40 cellular contexts compared by ENCODE assay signal in genomic region chr20:871948-872347, GRCh38. TPM values are rescaled to one million over a fixed set of nuclear protein-coding genes. Genes with fewer than 3 reads are reported as not detected.
"Had no signal": no experiment of that assay in that cellular context is flagged by ENCODE, and none has a peak within 500 bp of the region (broad histone marks: within the 10 kb centered on the region; RNA-seq: fewer than 3 reads in every experiment).

No MANE protein-coding gene starts in this region.

- ATAC-seq: activated naive CD4-positive, alpha-beta T cell treated with anti-CD3 and anti-CD28 coated beads, Interleukin-2, amount 50 U/mL, for 72 hours; activated naive CD8-positive, alpha-beta T cell treated with anti-CD3 and anti-CD28 coated beads, Interleukin-2, amount 50 U/mL, for 24 hours; activated T-cell treated with anti-CD3 and anti-CD28 coated beads, Interleukin-2, amount 50 U/mL, for 4 hours; activated T-cell treated with anti-CD3 and anti-CD28 coated beads, Interleukin-2, amount 50 U/mL, for 72 hours; activated T-helper 17 cell treated with anti-CD3 and anti-CD28 coated beads, Interleukin-2, amount 50 U/mL, for 72 hours; body of pancreas had no signal

- H3K9me3 ChIP-seq: adrenal gland, ascending aorta, body of pancreas, breast epithelium had no signal

- H3K36me3 Mint-ChIP-seq: activated naive CD4-positive, alpha-beta T cell treated with anti-CD3 and anti-CD28 coated beads, Interleukin-2, amount 10 ng/mL, durations not matched to agents 7 days and 5 days; activated naive CD4-positive, alpha-beta T cell treated with anti-CD3 and anti-CD28 coated beads, Interleukin-2, amount 50 U/mL, for 72 hours; activated naive CD8-positive, alpha-beta T cell; activated naive CD8-positive, alpha-beta T cell treated with anti-CD3 and anti-CD28 coated beads for 36 hours; activated naive CD8-positive, alpha-beta T cell treated with anti-CD3 and anti-CD28 coated beads, Interleukin-2, amount 10 ng/mL, durations not matched to agents 7 days and 5 days; brain had no signal

- H3K36me3 ChIP-seq: adrenal gland, ascending aorta, brain microvascular endothelial cell, breast epithelium, cardiac muscle cell had no signal

- H3K9me3 Mint-ChIP-seq: activated naive CD4-positive, alpha-beta T cell treated with anti-CD3 and anti-CD28 coated beads for 36 hours; activated naive CD4-positive, alpha-beta T cell treated with anti-CD3 and anti-CD28 coated beads, Interleukin-2, amount 10 ng/mL, durations not matched to agents 7 days and 5 days; activated naive CD4-positive, alpha-beta T cell treated with anti-CD3 and anti-CD28 coated beads, Interleukin-2, amount 50 U/mL, for 24 hours; activated naive CD4-positive, alpha-beta T cell treated with anti-CD3 and anti-CD28 coated beads, Interleukin-2, amount 50 U/mL, for 72 hours; activated naive CD8-positive, alpha-beta T cell treated with anti-CD3 and anti-CD28 coated beads for 36 hours; activated naive CD8-positive, alpha-beta T cell treated with anti-CD3 and anti-CD28 coated beads, Interleukin-2, amount 10 ng/mL, durations not matched to agents 7 days and 5 days; activated naive CD8-positive, alpha-beta T cell treated with anti-CD3 and anti-CD28 coated beads, Interleukin-2, amount 50 U/mL, for 24 hours; activated T-cell treated with anti-CD3 and anti-CD28 coated beads, Interleukin-2, amount 50 U/mL, for 24 hours; activated T-cell treated with anti-CD3 and anti-CD28 coated beads, Interleukin-2, amount 50 U/mL, for 4 hours; activated T-cell treated with anti-CD3 and anti-CD28 coated beads, Interleukin-2, amount 50 U/mL, for 72 hours; activated T-helper 1 cell treated with anti-CD3 and anti-CD28 coated beads, Interleukin-12 subunit alpha, Interleukin-12 subunit beta, Interleukin-2, Interleukin-4 antibody, amounts not matched to agents 30 ng/mL and 10 ng/mL and 1 ng/mL, durations not matched to agents 14 hours and 24 hours and 36 hours; activated T-helper 17 cell treated with anti-CD3 and anti-CD28 coated beads, Interleukin-2, amount 50 U/mL, for 72 hours; activated T-helper 2 cell treated with anti-CD3 and anti-CD28 coated beads, Interferon-gamma antibody, Interleukin-2, Interleukin-4, amounts not matched to agents 10 μg/mL and 5 μg/mL and 100 μg/mL, durations not matched to agents 14 hours and 24 hours and 36 hours; brain; central memory CD8-positive, alpha-beta T cell had no signal

- H3K27ac ChIP-seq: adrenal gland, ascending aorta, body of pancreas, brain microvascular endothelial cell, breast epithelium, cardiac muscle cell had no signal

- H3K4me3 Mint-ChIP-seq: activated naive CD4-positive, alpha-beta T cell treated with anti-CD3 and anti-CD28 coated beads for 36 hours; activated naive CD4-positive, alpha-beta T cell treated with anti-CD3 and anti-CD28 coated beads, Interleukin-2, amount 10 ng/mL, durations not matched to agents 7 days and 5 days; activated naive CD4-positive, alpha-beta T cell treated with anti-CD3 and anti-CD28 coated beads, Interleukin-2, amount 50 U/mL, for 24 hours; activated naive CD8-positive, alpha-beta T cell; activated naive CD8-positive, alpha-beta T cell treated with anti-CD3 and anti-CD28 coated beads for 36 hours; activated naive CD8-positive, alpha-beta T cell treated with anti-CD3 and anti-CD28 coated beads, Interleukin-2, amount 10 ng/mL, durations not matched to agents 7 days and 5 days; activated naive CD8-positive, alpha-beta T cell treated with anti-CD3 and anti-CD28 coated beads, Interleukin-2, amount 50 U/mL, for 24 hours; activated T-cell treated with anti-CD3 and anti-CD28 coated beads, Interleukin-2, amount 50 U/mL, for 24 hours; activated T-cell treated with anti-CD3 and anti-CD28 coated beads, Interleukin-2, amount 50 U/mL, for 4 hours; activated T-cell treated with anti-CD3 and anti-CD28 coated beads, Interleukin-2, amount 50 U/mL, for 72 hours; activated T-helper 1 cell treated with anti-CD3 and anti-CD28 coated beads, Interleukin-12 subunit alpha, Interleukin-12 subunit beta, Interleukin-2, Interleukin-4 antibody, amounts not matched to agents 30 ng/mL and 10 ng/mL and 1 ng/mL, durations not matched to agents 14 hours and 24 hours and 36 hours; activated T-helper 17 cell treated with anti-CD3 and anti-CD28 coated beads, Interleukin-2, amount 50 U/mL, for 72 hours; brain; central memory CD8-positive, alpha-beta T cell had no signal

- H3K27ac Mint-ChIP-seq: activated naive CD4-positive, alpha-beta T cell treated with anti-CD3 and anti-CD28 coated beads for 36 hours; activated naive CD4-positive, alpha-beta T cell treated with anti-CD3 and anti-CD28 coated beads, Interleukin-2, amount 10 ng/mL, durations not matched to agents 7 days and 5 days; activated naive CD4-positive, alpha-beta T cell treated with anti-CD3 and anti-CD28 coated beads, Interleukin-2, amount 50 U/mL, for 24 hours; activated naive CD4-positive, alpha-beta T cell treated with anti-CD3 and anti-CD28 coated beads, Interleukin-2, amount 50 U/mL, for 72 hours; activated naive CD8-positive, alpha-beta T cell; activated naive CD8-positive, alpha-beta T cell treated with anti-CD3 and anti-CD28 coated beads for 36 hours; activated naive CD8-positive, alpha-beta T cell treated with anti-CD3 and anti-CD28 coated beads, Interleukin-2, amount 10 ng/mL, durations not matched to agents 7 days and 5 days; activated naive CD8-positive, alpha-beta T cell treated with anti-CD3 and anti-CD28 coated beads, Interleukin-2, amount 50 U/mL, for 24 hours; activated T-cell treated with anti-CD3 and anti-CD28 coated beads, Interleukin-2, amount 50 U/mL, for 24 hours; activated T-cell treated with anti-CD3 and anti-CD28 coated beads, Interleukin-2, amount 50 U/mL, for 72 hours; activated T-helper 1 cell treated with anti-CD3 and anti-CD28 coated beads, Interleukin-12 subunit alpha, Interleukin-12 subunit beta, Interleukin-2, Interleukin-4 antibody, amounts not matched to agents 30 ng/mL and 10 ng/mL and 1 ng/mL, durations not matched to agents 14 hours and 24 hours and 36 hours; activated T-helper 17 cell treated with anti-CD3 and anti-CD28 coated beads, Interleukin-2, amount 50 U/mL, for 72 hours; activated T-helper 2 cell treated with anti-CD3 and anti-CD28 coated beads, Interferon-gamma antibody, Interleukin-2, Interleukin-4, amounts not matched to agents 10 μg/mL and 5 μg/mL and 100 μg/mL, durations not matched to agents 14 hours and 24 hours and 36 hours; brain had no signal

- H3K27me3 Mint-ChIP-seq: activated naive CD4-positive, alpha-beta T cell treated with anti-CD3 and anti-CD28 coated beads, Interleukin-2, amount 50 U/mL, for 24 hours; activated naive CD8-positive, alpha-beta T cell; activated naive CD8-positive, alpha-beta T cell treated with anti-CD3 and anti-CD28 coated beads, Interleukin-2, amount 10 ng/mL, durations not matched to agents 7 days and 5 days; activated naive CD8-positive, alpha-beta T cell treated with anti-CD3 and anti-CD28 coated beads, Interleukin-2, amount 50 U/mL, for 24 hours; activated T-cell treated with anti-CD3 and anti-CD28 coated beads, Interleukin-2, amount 50 U/mL, for 24 hours; central memory CD8-positive, alpha-beta T cell had no signal

- H3K4me3 ChIP-seq: adrenal gland, ascending aorta, body of pancreas, breast epithelium, cardiac muscle cell had no signal

- DNase-seq: activated effector memory CD4-positive, alpha-beta T cell treated with anti-CD3 and anti-CD28 coated beads, Interleukin-2, amount 50 U/mL, for 16 hours; activated effector memory CD4-positive, alpha-beta T cell treated with Interleukin-2 at 50 U/mL for 16 hours; activated gamma-delta T cell; activated gamma-delta T cell treated with Interleukin-2 at 50 U/mL for 16 hours; activated naive CD4-positive, alpha-beta T cell; activated naive CD4-positive, alpha-beta T cell treated with anti-CD3 and anti-CD28 coated beads for 36 hours; activated naive CD4-positive, alpha-beta T cell treated with anti-CD3 and anti-CD28 coated beads, Interleukin-2, amount 10 ng/mL, durations not matched to agents 7 days and 5 days; activated naive CD4-positive, alpha-beta T cell treated with anti-CD3 and anti-CD28 coated beads, Interleukin-2, amount 50 U/mL, for 16 hours; activated naive CD4-positive, alpha-beta T cell treated with Interleukin-2 at 50 U/mL for 16 hours; activated naive CD8-positive, alpha-beta T cell treated with anti-CD3 and anti-CD28 coated beads for 36 hours; activated naive CD8-positive, alpha-beta T cell treated with anti-CD3 and anti-CD28 coated beads, Interleukin-2, amount 10 ng/mL, durations not matched to agents 7 days and 5 days; activated naive CD8-positive, alpha-beta T cell treated with anti-CD3 and anti-CD28 coated beads, Interleukin-2, amount 50 U/mL, for 24 hours; activated T-cell treated with anti-CD3 and anti-CD28 coated beads, Interleukin-2, amount 50 U/mL, for 24 hours; activated T-cell treated with anti-CD3 and anti-CD28 coated beads, Interleukin-2, amount 50 U/mL, for 4 hours; activated T-cell treated with anti-CD3 and anti-CD28 coated beads, Interleukin-2, amount 50 U/mL, for 48 hours; activated T-cell treated with anti-CD3 and anti-CD28 coated beads, Interleukin-2, amount 50 U/mL, for 72 hours; adrenal gland; amniotic stem cell; amygdala; anterior cingulate cortex; aorta; body of pancreas; brain microvascular endothelial cell; caudate nucleus; central memory CD4-positive, alpha-beta T cell; cerebellar nuclear complex had no signal

- FAIRE-seq: astrocyte, bronchial epithelial cell had no signal

- H3K4me1 Mint-ChIP-seq: activated naive CD8-positive, alpha-beta T cell treated with anti-CD3 and anti-CD28 coated beads for 36 hours; activated naive CD8-positive, alpha-beta T cell treated with anti-CD3 and anti-CD28 coated beads, Interleukin-2, amount 50 U/mL, for 24 hours; central memory CD8-positive, alpha-beta T cell had no signal

- H3K27me3 ChIP-seq: adrenal gland, ascending aorta, body of pancreas, brain microvascular endothelial cell had no signal

- H3K4me1 ChIP-seq: adrenal gland, ascending aorta, body of pancreas, breast epithelium had no signal

RNA-seq across cellular contexts. Expression of gene ANGPT4, which starts 44.2 kb away (rescaled TPM):
- total RNA-seq: activated naive CD4-positive, alpha-beta T cell treated with anti-CD3 and anti-CD28 coated beads for 36 hours; activated naive CD8-positive, alpha-beta T cell treated with anti-CD3 and anti-CD28 coated beads for 36 hours; activated naive CD8-positive, alpha-beta T cell treated with anti-CD3 and anti-CD28 coated beads, Interleukin-2, amount 10 ng/mL, durations not matched to agents 7 days and 5 days; activated T-cell treated with anti-CD3 and anti-CD28 coated beads, Interleukin-2, amount 50 U/mL, for 4 hours; activated T-cell treated with anti-CD3 and anti-CD28 coated beads, Interleukin-2, amount 50 U/mL, for 72 hours; activated T-helper 1 cell treated with anti-CD3 and anti-CD28 coated beads, Interleukin-12 subunit alpha, Interleukin-12 subunit beta, Interleukin-2, Interleukin-4 antibody, amounts not matched to agents 30 ng/mL and 10 ng/mL and 1 ng/mL, durations not matched to agents 14 hours and 24 hours and 36 hours; activated T-helper 2 cell treated with anti-CD3 and anti-CD28 coated beads, Interferon-gamma antibody, Interleukin-2, Interleukin-4, amounts not matched to agents 10 μg/mL and 5 μg/mL and 100 μg/mL, durations not matched to agents 14 hours and 24 hours and 36 hours; bronchial epithelial cell; cardiac septum had no signal
